ENCODE assay signal across 2 cellular contexts in genomic region chr13:50152224-50152623, GRCh38.
TF ChIP-seq lines count a peak whose summit lies in the region.

No MANE protein-coding gene starts in this region.

TF ChIP-seq in IMR-90, 13 proteins besides CTCF, POLR2A, EP300 and RAD21:
- TF ChIP-seq ELK1 (IDR thresholded peaks at IDR 0.05; ENCODE audit: borderline replicate concordance, low read depth, low read length), result no peak
- no peak for TF ChIP-seq CHD1 (IDR thresholded peaks at IDR 0.05; ENCODE audit: low read depth, low read length)
- no peak for TF ChIP-seq RCOR1 (IDR thresholded peaks at IDR 0.05; ENCODE audit: insufficient replicate concordance, low read length)
- no peak for TF ChIP-seq MXI1 (IDR thresholded peaks at IDR 0.05; ENCODE audit: borderline replicate concordance, low read depth, low read length)
- TF ChIP-seq SMC3 (IDR thresholded peaks at IDR 0.05; ENCODE audit: low read depth, low read length), result no peak
- no peak for TF ChIP-seq MAFK (IDR thresholded peaks at IDR 0.05; ENCODE audit: low read depth, low read length)
- TF ChIP-seq CEBPB (IDR thresholded peaks at IDR 0.05; ENCODE audit: low read depth, low read length), result no peak
- no peak for TF ChIP-seq USF2 (IDR thresholded peaks at IDR 0.05; ENCODE audit: low read depth, low read length)
- no peak for TF ChIP-seq NFE2L2 (IDR thresholded peaks at IDR 0.05; ENCODE audit: low read depth, low read length)
- TF ChIP-seq BHLHE40 (IDR thresholded peaks at IDR 0.05; ENCODE audit: low read depth, low read length), result no peak

TF ChIP-seq in HepG2, 621 proteins besides CTCF, POLR2A, EP300 and RAD21:
- TF ChIP-seq HDAC2 (CRISPR knock-in tag; IDR thresholded peaks at IDR 0.05) (no peak), ZNF670 (CRISPR knock-in tag; IDR thresholded peaks at IDR 0.05; ENCODE audit: borderline replicate concordance) (no peak), RNF2 (conservative IDR thresholded peaks at IDR 0.05; ENCODE audit: low read depth) (no peak), ZNF12 (CRISPR knock-in tag; IDR thresholded peaks at IDR 0.05) (no peak), ARID5B (CRISPR knock-in tag; IDR thresholded peaks at IDR 0.05) (no peak), HDAC1 (CRISPR knock-in tag; IDR thresholded peaks at IDR 0.05) (no peak), ZBTB26 (CRISPR knock-in tag; IDR thresholded peaks at IDR 0.05; ENCODE audit: borderline replicate concordance) (no peak), POLR2AphosphoS5 (IDR thresholded peaks at IDR 0.05; ENCODE audit: low read depth, low read length) (no peak), TP53 (CRISPR knock-in tag; conservative IDR thresholded peaks at IDR 0.05) (no peak), ZNF570 (CRISPR knock-in tag; IDR thresholded peaks at IDR 0.05; ENCODE audit: borderline replicate concordance) (no peak), SALL2 (CRISPR knock-in tag; IDR thresholded peaks at IDR 0.05) (no peak)
